Comparison of ENCODE assay signal across 30 cellular contexts in genomic region chrX:52870041-52870440, GRCh38. TPM values are rescaled to one million over a fixed set of nuclear protein-coding genes. Genes with fewer than 3 reads are reported as not detected.
"Had no signal": no experiment of that assay in that cellular context is flagged by ENCODE, and none has a peak within 500 bp of the region (broad histone marks: within the 10 kb centered on the region; RNA-seq: fewer than 3 reads in every experiment).

No MANE protein-coding gene starts in this region.

- H3K4me2 ChIP-seq: hepatocyte had no signal

- H3K27ac ChIP-seq: hepatocyte, parathyroid adenoma, psoas muscle, skin epidermis, testis, transverse colon had no signal

- H3K4me3 ChIP-seq: hepatocyte, psoas muscle, skin epidermis, testis, transverse colon had no signal

- H3K9me3 ChIP-seq: psoas muscle, testis, transverse colon had no signal

- H3K9ac ChIP-seq: parathyroid adenoma had no signal

- H3K27me3 ChIP-seq: hepatocyte, testis, transverse colon had no signal

- H2AFZ ChIP-seq: hepatocyte, parathyroid adenoma had no signal

- H3K4me1 ChIP-seq: parathyroid adenoma, psoas muscle, testis, transverse colon had no signal

- DNase-seq: cerebellar nuclear complex; dermis blood vessel endothelial cell; effector CD4-positive, alpha-beta T cell; endodermal cell; erythroblast; head of caudate nucleus; mammary epithelial cell; naive thymus-derived CD4-positive, alpha-beta T cell; nephron progenitor cell; psoas muscle; stimulated activated CD4-positive, alpha-beta T cell treated with anti-CD3 and anti-CD28 coated beads, Interleukin-2, amount 100 ng/mL, for 24 hours; stimulated activated CD4-positive, alpha-beta T cell treated with anti-CD3 and anti-CD28 coated beads, Interleukin-4, amount 100 ng/mL, for 4 hours; stimulated activated naive B cell treated with anti-CD40 and anti-IgM and Interleukin-4, amounts not matched to agents 10 μg/mL and 1 μg/mL and 100 μg/mL, for 72 hours; stimulated activated naive CD8-positive, alpha-beta T cell treated with anti-CD3 and anti-CD28 coated beads, Interleukin-15, amount 100 ng/mL, for 72 hours; testis; transverse colon had no signal

- H3K36me3 ChIP-seq: transverse colon had no signal

- H3K79me2 ChIP-seq: hepatocyte, parathyroid adenoma had no signal

RNA-seq across cellular contexts. Expression of gene XAGE3, which starts 2.2 kb away (rescaled TPM):
- total RNA-seq: dermis blood vessel endothelial cell; endodermal cell; endothelial cell of umbilical vein; fibroblast of villous mesenchyme; hepatocyte; kidney epithelial cell; left lobe of liver; lower leg skin; mammary epithelial cell; mesenteric fat pad; mononuclear cell; naive thymus-derived CD4-positive, alpha-beta T cell; omental fat pad; psoas muscle; sciatic nerve; subcutaneous adipose tissue; transverse colon; ureter had no signal

RNA-seq across cellular contexts. Expression of gene XAGE5, which starts 59.0 kb away (rescaled TPM):
- total RNA-seq: dermis blood vessel endothelial cell; endodermal cell; endothelial cell of umbilical vein; fibroblast of villous mesenchyme; hepatocyte; kidney epithelial cell; left lobe of liver; lower leg skin; mammary epithelial cell; mesenteric fat pad; mononuclear cell; naive thymus-derived CD4-positive, alpha-beta T cell; omental fat pad; psoas muscle; sciatic nerve; subcutaneous adipose tissue; transverse colon; ureter had no signal
